Comparison of ENCODE assay signal across 20 cellular contexts in genomic region chr17:48679385-48680096, GRCh38. TPM values are rescaled to one million over a fixed set of nuclear protein-coding genes. Genes with fewer than 3 reads are reported as not detected.
DNase-seq lines count a peak whose midpoint lies in the region; ATAC-seq, FAIRE-seq and TF ChIP-seq lines count a peak whose summit lies in the region.
"Had no signal": no experiment of that assay in that cellular context is flagged by ENCODE, and none has a peak within 500 bp of the region (broad histone marks: within the 10 kb centered on the region; RNA-seq: fewer than 3 reads in every experiment).

No MANE protein-coding gene starts in this region.

- no peaks in the 10 kb centered on the region for H3K4me1 ChIP-seq in trophoblast cell (ENCODE audit: control insufficient read depth in 1 of 2, insufficient read depth in 2 of 2, low read length in 2 of 2)

- H3K27ac ChIP-seq in trophoblast cell (ENCODE audit: low read depth, low read length), result no peak overlapping the region
- H3K27ac ChIP-seq: KMS-11 had no signal

- H3K9me3 ChIP-seq in trophoblast cell (ENCODE audit: insufficient read depth, low read depth, low read length) (no peaks in the 10 kb centered on the region), T-helper 17 cell (ENCODE audit: control insufficient read depth, low read length, poor library complexity, severe bottlenecking) (no peaks in the 10 kb centered on the region)

- no peak for TF ChIP-seq CTCF in bronchial epithelial cell (IDR thresholded peaks at IDR 0.05; ENCODE audit: insufficient read depth, low read length, severe bottlenecking)

- H3K4me3 Mint-ChIP-seq in T-helper 17 cell, result no peak overlapping the region
- H3K4me3 Mint-ChIP-seq: CD4-positive, alpha-beta T cell had no signal

- H3K36me3 Mint-ChIP-seq in T-helper 17 cell (ENCODE audit: low read depth), result peaks cover 3% of the 10 kb centered on the region

- no peak overlapping the region for H2BK120ac ChIP-seq in trophoblast cell (ENCODE audit: insufficient read depth, low read length, poor library complexity)

- no peak overlapping the region for H3K4me2 ChIP-seq in trophoblast cell (ENCODE audit: low read length)
- H3K4me2 ChIP-seq: KMS-11 had no signal

- no peak overlapping the region for H3K27ac Mint-ChIP-seq in T-helper 17 cell
- H3K27ac Mint-ChIP-seq: CD4-positive, alpha-beta T cell had no signal

- no peaks in the 10 kb centered on the region for H3K79me2 ChIP-seq in trophoblast cell (ENCODE audit: control insufficient read depth, insufficient read depth, low read length, poor library complexity)

- no peak overlapping the region for H3K9ac ChIP-seq in trophoblast cell (ENCODE audit: low read length)
- H3K9ac ChIP-seq: KMS-11 had no signal

- no peak overlapping the region for H2BK5ac ChIP-seq in trophoblast cell (ENCODE audit: low read depth, low read length, poor library complexity)

- no peak for ATAC-seq in T-helper 17 cell

- no peak overlapping the region for H4K8ac ChIP-seq in trophoblast cell (ENCODE audit: low read depth, low read length)

- H3K14ac ChIP-seq in trophoblast cell (ENCODE audit: low read length), result no peak overlapping the region

- no peak overlapping the region for H3K4me3 ChIP-seq in bronchial epithelial cell (ENCODE audit: low read depth, low read length)
- H3K4me3 ChIP-seq in trophoblast cell (ENCODE audit: low read depth, low read length), result no peak overlapping the region

- H2BK12ac ChIP-seq in trophoblast cell (ENCODE audit: low read length), result no peak overlapping the region

- H4K91ac ChIP-seq in trophoblast cell (ENCODE audit: low read depth, low read length), result no peak overlapping the region

- no CpG with 5 or more reads among the region's 5 CpGs for WGBS in trophoblast cell (ENCODE audit: extremely low coverage, insufficient coverage, insufficient read length)

- no peak overlapping the region for H3K23ac ChIP-seq in trophoblast cell (ENCODE audit: low read length)

- H4K12ac ChIP-seq in trophoblast cell (ENCODE audit: low read depth, low read length), result no peak overlapping the region

- H2AFZ ChIP-seq in trophoblast cell (ENCODE audit: insufficient read depth, low read length, poor library complexity), result no peak overlapping the region

- H2AK5ac ChIP-seq in trophoblast cell (ENCODE audit: low read length), result no peak overlapping the region

- H3K27me3 ChIP-seq in bronchial epithelial cell (ENCODE audit: control insufficient read depth, insufficient read depth, low read length) (peaks cover 9% of the 10 kb centered on the region), trophoblast cell (ENCODE audit: insufficient read depth, low read length) (peaks cover 3% of the 10 kb centered on the region)

- H3K27me3 Mint-ChIP-seq in T-helper 17 cell, result peaks cover 58% of the 10 kb centered on the region

- peak; percentile 26 for DNase-seq in activated CD8-positive, alpha-beta memory T cell treated with anti-CD3 and anti-CD28 coated beads for 24 hours
- DNase-seq in activated CD8-positive, alpha-beta memory T cell treated with anti-CD3 and anti-CD28 coated beads, Interleukin-2, amount 50 U/mL, for 4 hours, result no peak
- DNase-seq in HT1080 (ENCODE audit: low read depth) (peak; percentile 33), bronchial epithelial cell (ENCODE audit: low read depth) (peak; percentile 10), OCI-M2 (lab: John Stamatoyannopoulos, UW; ENCODE audit: unreplicated experiment) (no peak), trophoblast cell (no peak), T-helper 17 cell (no peak), DMS 273 (lab: John Stamatoyannopoulos, UW; ENCODE audit: unreplicated experiment) (no peak)
- DNase-seq: CD4-positive, alpha-beta T cell; MV-4-11; NCI-H2029; NCI-H345; NCI-H524 treated with DMSO at 0.1 percent for 48 hours; OCI-M1; RPMI8226; SHP77 treated with DMSO at 0.1 percent for 48 hours had no signal

- peaks cover 4% of the 10 kb centered on the region for H3K4me1 Mint-ChIP-seq in T-helper 17 cell

- H3K79me1 ChIP-seq in trophoblast cell (ENCODE audit: low read length), result no peaks in the 10 kb centered on the region

- H3K18ac ChIP-seq in trophoblast cell (ENCODE audit: low read length), result no peak overlapping the region

- H3K36me3 ChIP-seq in bronchial epithelial cell (ENCODE audit: control insufficient read depth, insufficient read depth, low read length) (no peaks in the 10 kb centered on the region), trophoblast cell (ENCODE audit: control insufficient read depth in 1 of 2, insufficient read depth in 2 of 2, low read length in 2 of 2) (no peaks in the 10 kb centered on the region)

- no peak overlapping the region for H3K4ac ChIP-seq in trophoblast cell (ENCODE audit: low read depth, low read length)

- FAIRE-seq in bronchial epithelial cell (lab: Jason Lieb, UNC), result no peak
- FAIRE-seq: A204.1 had no signal

RNA-seq across cellular contexts. Expression of gene PRAC1, which starts 42.8 kb away (rescaled TPM):
- not detected in 2 replicates for total RNA-seq in HT1080 (2014; rRNA removed; shearing (Covaris generic))
- polyA plus RNA-seq in HT1080 (2015; cell fraction: cytosol; rRNA removed), result not detected in 2 replicates
- polyA plus RNA-seq in HT1080 (2015; cell fraction: nucleus; rRNA removed), result not detected in 2 replicates
- total RNA-seq in bronchial epithelial cell (not detected in 2 replicates), T-helper 17 cell (not detected)
- not detected in 2 replicates for polyA plus RNA-seq in trophoblast cell (2013)
- total RNA-seq: CD4-positive, alpha-beta T cell; T-helper 1 cell treated with Interleukin-12 subunit alpha and Interleukin-12 subunit beta and Interleukin-4 antibody, amounts not matched to agents 30 ng/mL and 1 ng/mL, for 36 hours had no signal
- polyA plus RNA-seq: BJ had no signal

RNA-seq across cellular contexts. Expression of gene PRAC2, which starts 43.4 kb away (rescaled TPM):
- not detected in 2 replicates for total RNA-seq in HT1080 (2014; rRNA removed; shearing (Covaris generic))
- polyA plus RNA-seq in HT1080 (2015; cell fraction: cytosol; rRNA removed), result not detected in 2 replicates
- not detected in 2 replicates for polyA plus RNA-seq in HT1080 (2015; cell fraction: nucleus; rRNA removed)
- total RNA-seq in bronchial epithelial cell (not detected in 2 replicates), T-helper 17 cell (not detected)
- not detected in 2 replicates for polyA plus RNA-seq in trophoblast cell (2013)
- total RNA-seq: CD4-positive, alpha-beta T cell; T-helper 1 cell treated with Interleukin-12 subunit alpha and Interleukin-12 subunit beta and Interleukin-4 antibody, amounts not matched to agents 30 ng/mL and 1 ng/mL, for 36 hours had no signal

RNA-seq across cellular contexts. Expression of gene HOXB13, which starts 49.0 kb away (rescaled TPM):
- 0.11 and 0.13 TPM in 2 replicates for total RNA-seq in HT1080 (2014; rRNA removed; shearing (Covaris generic))
- polyA plus RNA-seq in HT1080 (2015; cell fraction: cytosol; rRNA removed), result 0.37 and 0.70 TPM in 2 replicates
- 0.62 and 0.92 TPM in 2 replicates for polyA plus RNA-seq in HT1080 (2015; cell fraction: nucleus; rRNA removed)
- not detected in 2 replicates for total RNA-seq in bronchial epithelial cell
- not detected in 2 replicates for polyA plus RNA-seq in trophoblast cell (2013)
- not detected for total RNA-seq in T-helper 17 cell
- total RNA-seq: CD4-positive, alpha-beta T cell; T-helper 1 cell treated with Interleukin-12 subunit alpha and Interleukin-12 subunit beta and Interleukin-4 antibody, amounts not matched to agents 30 ng/mL and 1 ng/mL, for 36 hours had no signal

RNA-seq across cellular contexts. Expression of gene HOXB9, which starts 53.4 kb away (rescaled TPM):
- 25.1 and 31.4 TPM in 2 replicates for total RNA-seq in HT1080 (2014; rRNA removed; shearing (Covaris generic))
- polyA plus RNA-seq in HT1080 (2015; cell fraction: cytosol; rRNA removed), result 70.5 and 79.1 TPM in 2 replicates
- polyA plus RNA-seq in HT1080 (2015; cell fraction: nucleus; rRNA removed), result 63.8 and 72.9 TPM in 2 replicates
- total RNA-seq in bronchial epithelial cell (not detected in 2 replicates), T-helper 17 cell (under 1 TPM in 1 of 2 donors, not detected in 1; 0.16 TPM)
- 0.99 and 1.1 TPM in 2 replicates for polyA plus RNA-seq in trophoblast cell (2013)
- total RNA-seq: CD4-positive, alpha-beta T cell had no signal
- polyA plus RNA-seq: BJ had no signal

Comparison
In these comparisons a context has a peak if more than half of its experiments do, and no peak if none do; other contexts are left out.
1. DNase-seq: peak in activated CD8-positive, alpha-beta memory T cell treated with anti-CD3 and anti-CD28 coated beads for 24 hours (single experiment), HT1080 (single experiment) and bronchial epithelial cell (single experiment); none in activated CD8-positive, alpha-beta memory T cell treated with anti-CD3 and anti-CD28 coated beads, Interleukin-2, amount 50 U/mL, for 4 hours (single experiment), OCI-M2 (single experiment), trophoblast cell (0 of 2), T-helper 17 cell (0 of 3) and DMS 273 (single experiment).